In the genomic region with DNA sequence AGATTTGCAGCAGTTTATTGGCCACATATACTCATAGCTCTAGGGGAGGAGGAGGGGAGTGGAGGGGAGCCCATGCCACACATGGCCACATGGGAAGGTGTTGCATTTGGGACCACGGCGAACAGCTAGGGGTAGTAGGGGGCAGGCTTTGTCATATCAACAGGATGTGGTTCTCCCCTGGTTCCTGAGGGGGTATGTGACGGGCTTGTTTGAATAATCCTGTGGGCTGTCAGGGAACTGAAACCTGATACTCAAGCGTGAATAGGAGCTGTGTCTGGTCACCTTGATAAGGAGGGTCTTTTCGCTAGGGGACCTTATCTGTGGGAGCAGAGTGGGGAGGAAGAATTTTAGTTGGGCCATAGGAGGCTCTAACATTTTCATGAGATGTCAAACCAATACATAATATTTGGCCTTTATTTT, we compare ENCODE assay signal across 12 cellular contexts.
A peak's percentile ranks its signal among the peaks of the same experiment; 100 is the strongest.
DNase-seq lines count a peak whose midpoint lies in the region; ATAC-seq and TF ChIP-seq lines count a peak whose summit lies in the region.
"Had no signal": no experiment of that assay in that cellular context is flagged by ENCODE, and none has a peak within 500 bp of the region (broad histone marks: within the 10 kb centered on the region; RNA-seq: fewer than 3 reads in every experiment).

No MANE protein-coding gene starts in this region.

- H3K4me2 ChIP-seq in OCI-LY3 (ENCODE audit: low read length), result peak overlapping the region; percentile 71

- H3K36me3 Mint-ChIP-seq in stimulated activated naive B cell treated with anti-CD40 and anti-IgM and Interleukin-4, amounts not matched to agents 10 μg/mL and 1 μg/mL and 100 μg/mL, for 72 hours, result no peaks in the 10 kb centered on the region

- no peak overlapping the region for H2AFZ ChIP-seq in OCI-LY3 (ENCODE audit: low read depth, low read length)

- H3K4me3 Mint-ChIP-seq in stimulated activated naive B cell treated with anti-CD40 and anti-IgM and Interleukin-4, amounts not matched to agents 10 μg/mL and 1 μg/mL and 100 μg/mL, for 72 hours, result no peak overlapping the region

- H3K4me3 ChIP-seq in OCI-LY3 (ENCODE audit: low read length) (peak overlapping the region; percentile 56), body of pancreas (no peak overlapping the region)
- H3K4me3 ChIP-seq: stomach had no signal

- peak; percentile 73 for ATAC-seq in HG03025 (IDR thresholded peaks at IDR 0.05; ENCODE audit: low FRiP score, unreplicated experiment)
- peak; percentile 82 to 91 for ATAC-seq in stimulated activated naive B cell treated with anti-CD40 and anti-IgM and Interleukin-4, amounts not matched to agents 10 μg/mL and 1 μg/mL and 100 μg/mL, for 72 hours (replicated peaks)
- ATAC-seq in body of pancreas, result no peak

- TF ChIP-seq CTCF in OCI-LY3 (IDR thresholded peaks at IDR 0.05; ENCODE audit: low read depth, low read length), result no peak
- TF ChIP-seq CTCF in body of pancreas (IDR thresholded peaks at IDR 0.05), result no peak

- WGBS in body of pancreas, 2 donors, result 68 to 71% methylated on average over 5 of the region's 5 CpGs

- peaks cover 22% of the 10 kb centered on the region for H3K4me1 ChIP-seq in OCI-LY3 (ENCODE audit: low read length)
- H3K4me1 ChIP-seq in body of pancreas, result peaks cover 7% of the 10 kb centered on the region

- H3K79me2 ChIP-seq in OCI-LY3 (ENCODE audit: low read length), result no peaks in the 10 kb centered on the region

- no peaks in the 10 kb centered on the region for H3K9me3 ChIP-seq in OCI-LY3 (ENCODE audit: insufficient read depth, low read length)
- H3K9me3 ChIP-seq in body of pancreas, result no peaks in the 10 kb centered on the region
- H3K9me3 ChIP-seq: stomach had no signal

- H3K27me3 Mint-ChIP-seq in stimulated activated naive B cell treated with anti-CD40 and anti-IgM and Interleukin-4, amounts not matched to agents 10 μg/mL and 1 μg/mL and 100 μg/mL, for 72 hours, result no peaks in the 10 kb centered on the region

- no peaks in the 10 kb centered on the region for H3K9me3 Mint-ChIP-seq in stimulated activated naive B cell treated with anti-CD40 and anti-IgM and Interleukin-4, amounts not matched to agents 10 μg/mL and 1 μg/mL and 100 μg/mL, for 72 hours

- H3K27ac ChIP-seq in OCI-LY3 (ENCODE audit: low read length) (no peak overlapping the region), body of pancreas (no peak overlapping the region)
- H3K27ac ChIP-seq: stomach had no signal

- intact Hi-C loops in body of pancreas (cut with DNase I), result no loop called here

- DNase-seq in NK-92 treated with Interleukin-12 subunit alpha and Interleukin-12 subunit beta, amount 100 ng/mL, for 24 hours (lab: John Stamatoyannopoulos, UW), result peak; percentile 6
- DNase-seq in NK-92 (lab: John Stamatoyannopoulos, UW; ENCODE audit: unreplicated experiment) (no peak), dedifferentiated amniotic fluid mesenchymal stem cell (ENCODE audit: extremely low spot score) (no peak), AML-193 (lab: John Stamatoyannopoulos, UW) (no peak), body of pancreas (no peak)
- no peak for DNase-seq in stimulated activated naive B cell treated with anti-CD40 and anti-IgM and Interleukin-4, amounts not matched to agents 10 μg/mL and 1 μg/mL and 100 μg/mL, for 72 hours
- DNase-seq: glutamatergic neuron, NCI-H1694, stomach, T-helper 9 cell had no signal

- H4K20me1 ChIP-seq in OCI-LY3 (ENCODE audit: insufficient read depth, low read length), result no peaks in the 10 kb centered on the region

- H3K4me1 Mint-ChIP-seq in stimulated activated naive B cell treated with anti-CD40 and anti-IgM and Interleukin-4, amounts not matched to agents 10 μg/mL and 1 μg/mL and 100 μg/mL, for 72 hours, result peaks cover 8 to 12% of the 10 kb centered on the region in 2 donors

- H3K36me3 ChIP-seq in OCI-LY3 (replicated peaks; ENCODE audit: low read depth, low read length), result no peaks in the 10 kb centered on the region
- no peaks in the 10 kb centered on the region for H3K36me3 ChIP-seq in body of pancreas (replicated peaks in 1 of 2; ENCODE audit: insufficient read depth in 1 of 2, low read depth in 2 of 2)
- H3K36me3 ChIP-seq: stomach had no signal

- H3K27me3 ChIP-seq in OCI-LY3 (ENCODE audit: low read depth, low read length), result peaks cover 4% of the 10 kb centered on the region; the same call in 1 of the 2 replicates
- H3K27me3 ChIP-seq in body of pancreas, result no peaks in the 10 kb centered on the region
- H3K27me3 ChIP-seq: stomach had no signal

- TF ChIP-seq POLR2A in body of pancreas (IDR thresholded peaks at IDR 0.05), result no peak

- H3K27ac Mint-ChIP-seq in stimulated activated naive B cell treated with anti-CD40 and anti-IgM and Interleukin-4, amounts not matched to agents 10 μg/mL and 1 μg/mL and 100 μg/mL, for 72 hours, result no peak overlapping the region

- H3K9ac ChIP-seq in OCI-LY3 (ENCODE audit: low read length), result no peak overlapping the region
